2 cellular contexts compared by ENCODE assay signal in the genomic region with DNA sequence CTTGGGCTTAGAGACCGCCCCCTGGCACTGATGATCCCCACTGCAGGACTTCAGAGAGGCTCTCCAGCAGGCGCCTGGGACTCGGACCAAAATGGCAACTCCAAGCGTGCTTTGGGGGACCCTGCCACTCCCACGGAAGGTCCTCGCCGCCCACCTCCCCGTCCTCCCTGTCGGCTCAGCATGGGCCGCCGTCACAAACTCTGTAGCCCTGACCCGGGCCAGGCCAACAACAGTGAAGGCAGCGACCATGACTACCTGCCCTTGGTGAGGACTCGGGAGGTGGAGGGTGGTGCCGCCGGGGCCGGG.
TF ChIP-seq lines count a peak whose summit lies in the region.

No MANE protein-coding gene starts in this region.

TF ChIP-seq in HCT116, 20 proteins besides CTCF, POLR2A, EP300 and RAD21:
- no peak for TF ChIP-seq CEBPB (IDR thresholded peaks at IDR 0.05; ENCODE audit: low read depth)
- TF ChIP-seq, protein P1, sequence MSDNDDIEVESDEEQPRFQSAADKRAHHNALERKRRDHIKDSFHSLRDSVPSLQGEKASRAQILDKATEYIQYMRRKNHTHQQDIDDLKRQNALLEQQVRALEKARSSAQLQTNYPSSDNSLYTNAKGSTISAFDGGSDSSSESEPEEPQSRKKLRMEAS (IDR thresholded peaks at IDR 0.05), result no peak
- TF ChIP-seq SRF (IDR thresholded peaks at IDR 0.05; ENCODE audit: low read depth), result no peak
- no peak for TF ChIP-seq ZFX (IDR thresholded peaks at IDR 0.05)
- TF ChIP-seq SIN3A (IDR thresholded peaks at IDR 0.05; ENCODE audit: low read depth), result no peak
- no peak for TF ChIP-seq EGR1 (IDR thresholded peaks at IDR 0.05; ENCODE audit: low read depth)
- no peak for TF ChIP-seq ZNF274 (IDR thresholded peaks at IDR 0.05; ENCODE audit: low read depth, low read length)
TF ChIP-seq in HCT116: peak in this region for 0.

TF ChIP-seq in HepG2, 621 proteins besides CTCF, POLR2A, EP300 and RAD21:
- TF ChIP-seq LBX2 (CRISPR knock-in tag; IDR thresholded peaks at IDR 0.05; ENCODE audit: borderline replicate concordance), result no peak
- no peak for TF ChIP-seq TBP (CRISPR knock-in tag; IDR thresholded peaks at IDR 0.05)
- TF ChIP-seq REL (CRISPR knock-in tag; conservative IDR thresholded peaks at IDR 0.05), result 0 out of 2 replicates have a peak, but pooled peaks have one; percentile 10
- no peak for TF ChIP-seq ZNF333 (CRISPR knock-in tag; IDR thresholded peaks at IDR 0.05; ENCODE audit: borderline replicate concordance)
- no peak for TF ChIP-seq SRY (CRISPR knock-in tag; IDR thresholded peaks at IDR 0.05)
